Comparison of ENCODE assay signal across 8 cellular contexts in genomic region chr2:42859006-42859552, GRCh38.
DNase-seq lines count a peak whose midpoint lies in the region; ATAC-seq and TF ChIP-seq lines count a peak whose summit lies in the region.

No MANE protein-coding gene starts in this region.

- ATAC-seq in GM23338, result peak; percentile 28; the same call in 2 of the 3 replicates
- no peak for ATAC-seq in GM21381 (IDR thresholded peaks at IDR 0.05; ENCODE audit: unreplicated experiment)

- H3K27ac Mint-ChIP-seq in GM23338, result no peak overlapping the region
- H3K27ac Mint-ChIP-seq in nephron, result peak overlapping the region; percentile 50 to 89 (median 75)

- H3K27ac ChIP-seq in BLaER1, result no peak overlapping the region
- H3K27ac ChIP-seq in GM23338 (ENCODE audit: low read depth), result no peak overlapping the region
- H3K27ac ChIP-seq in suprapubic skin, result no peak overlapping the region

- H3K9me3 ChIP-seq in BLaER1 (no peaks in the 10 kb centered on the region), suprapubic skin (no peaks in the 10 kb centered on the region)

- H3K79me2 ChIP-seq in GM23338 (replicated peaks; ENCODE audit: insufficient read depth), result no peaks in the 10 kb centered on the region

- H3K9me2 ChIP-seq in GM23338 (ENCODE audit: insufficient read depth), result no peaks in the 10 kb centered on the region

- H3K27me3 ChIP-seq in BLaER1 (no peaks in the 10 kb centered on the region), GM23338 (ENCODE audit: insufficient read depth) (no peaks in the 10 kb centered on the region), suprapubic skin (no peaks in the 10 kb centered on the region)

- TF ChIP-seq EP300 in suprapubic skin (IDR thresholded peaks at IDR 0.05), result no peak

- H3K4me2 ChIP-seq in BLaER1, result peak overlapping the region; percentile 84
- no peak overlapping the region for H3K4me2 ChIP-seq in GM23338

- no peak overlapping the region for H3K9ac ChIP-seq in BLaER1

- H4K20me1 ChIP-seq in BLaER1, result no peaks in the 10 kb centered on the region
- no peaks in the 10 kb centered on the region for H4K20me1 ChIP-seq in GM23338 (replicated peaks; ENCODE audit: insufficient read depth)

- H3F3A ChIP-seq in GM23338 (replicated peaks; ENCODE audit: low read depth), result no peaks in the 10 kb centered on the region

- H3K4me1 Mint-ChIP-seq in GM23338, result peaks cover 2% of the 10 kb centered on the region
- H3K4me1 Mint-ChIP-seq in nephron, result peaks cover 35% of the 10 kb centered on the region

- H3K27me3 Mint-ChIP-seq in GM23338 (ENCODE audit: insufficient read depth, low read depth, poor library complexity), result no peaks in the 10 kb centered on the region
- H3K27me3 Mint-ChIP-seq in nephron (ENCODE audit: low read depth), result no peaks in the 10 kb centered on the region

- H3K4me1 ChIP-seq in BLaER1, result peaks cover 74% of the 10 kb centered on the region
- no peaks in the 10 kb centered on the region for H3K4me1 ChIP-seq in GM23338 (ENCODE audit: insufficient read depth)
- peaks cover 24% of the 10 kb centered on the region for H3K4me1 ChIP-seq in suprapubic skin

- no peak for TF ChIP-seq POLR2A in suprapubic skin (IDR thresholded peaks at IDR 0.05)

- H3K9me3 Mint-ChIP-seq in GM23338 (no peaks in the 10 kb centered on the region; the same call in 2 of the 3 replicates), nephron (peaks cover 4% of the 10 kb centered on the region)

- H3K4me3 ChIP-seq in BLaER1 (no peak overlapping the region), GM23338 (no peak overlapping the region), suprapubic skin (no peak overlapping the region)

- H3K36me3 Mint-ChIP-seq in GM23338 (ENCODE audit: low read depth) (no peaks in the 10 kb centered on the region), nephron (ENCODE audit: low read depth) (no peaks in the 10 kb centered on the region)

- H3K4me3 Mint-ChIP-seq in GM23338 (no peak overlapping the region), nephron (no peak overlapping the region)

- DNase-seq in GM23338 (ENCODE audit: low spot score) (peak; percentile 81), NCI-H69 (lab: John Stamatoyannopoulos, UW) (peak; percentile 54), suprapubic skin (ENCODE audit: low spot score in 2 of 2) (peak; percentile 64 to 78)
- peak; percentile 51 for DNase-seq in activated CD4-positive, alpha-beta T cell treated with anti-CD3 and anti-CD28 coated beads, Interleukin-2, amount 50 U/mL, for 1 hour
- DNase-seq in effector CD4-positive, alpha-beta T cell, result peak; percentile 38

- WGBS in suprapubic skin, result 48% methylated on average over 2 of the region's 2 CpGs

- H2AFZ ChIP-seq in GM23338, result no peak overlapping the region

- TF ChIP-seq CTCF in GM23338 (conservative IDR thresholded peaks at IDR 0.05; ENCODE audit: low read depth in 2 of 2) (peak; percentile 92 to 98), nephron (IDR thresholded peaks at IDR 0.05; ENCODE audit: unreplicated experiment in 3 of 3) (peak; percentile 83 to 94 (median 88)), suprapubic skin (IDR thresholded peaks at IDR 0.05) (peak; percentile 67 to 88)

- H3K36me3 ChIP-seq in BLaER1 (no peaks in the 10 kb centered on the region), GM23338 (ENCODE audit: insufficient read depth) (no peaks in the 10 kb centered on the region), suprapubic skin (no peaks in the 10 kb centered on the region)

TF ChIP-seq in GM23338, 12 proteins besides CTCF, POLR2A, EP300 and RAD21 (continues in another document):
- TF ChIP-seq REST (IDR thresholded peaks at IDR 0.05; ENCODE audit: unreplicated experiment) (no peak), ZNF331 (CRISPR knock-in tag; IDR thresholded peaks at IDR 0.05; ENCODE audit: low read depth) (no peak), ZNF114 (CRISPR knock-in tag; IDR thresholded peaks at IDR 0.05) (no peak), STAT1 (IDR thresholded peaks at IDR 0.05; ENCODE audit: unreplicated experiment) (no peak), ZNF462 (CRISPR knock-in tag; IDR thresholded peaks at IDR 0.05) (no peak)
